In genomic region chr2:178934571-178934970, GRCh38 we compare ENCODE assay signal across 28 cellular contexts.
"Had no signal": no experiment of that assay in that cellular context is flagged by ENCODE, and none has a peak within 500 bp of the region (broad histone marks: within the 10 kb centered on the region; RNA-seq: fewer than 3 reads in every experiment).

No MANE protein-coding gene starts in this region.

- H3K4me1 ChIP-seq: Peyer's patch, SJSA1 had no signal

- H3K4me2 ChIP-seq: KMS-11, SK-N-SH had no signal

- H3K27me3 ChIP-seq: Peyer's patch, SJSA1 had no signal

- H3K4me3 ChIP-seq: Peyer's patch, SJSA1 had no signal

- DNase-seq: Karpas-422, MM.1S, MV-4-11, NCI-H1092, NCI-H1105, NCI-H1417 treated with DMSO at 0.1 percent for 48 hours, NCI-H1436 treated with DMSO at 0.1 percent for 48 hours, NCI-H1694 treated with DMSO at 0.1 percent for 48 hours, NCI-H187 treated with DMSO at 0.1 percent for 48 hours, NCI-H2029, NCI-H2081, NCI-H2171 treated with DMSO at 0.1 percent for 48 hours, NCI-H2227 treated with DMSO at 0.1 percent for 48 hours, NCI-H345, NCI-H446, NCI-H510A treated with DMSO at 0.1 percent for 48 hours, NCI-H524 treated with DMSO at 0.1 percent for 48 hours, NCI-H526 treated with DMSO at 0.1 percent for 48 hours, NCI-H774, Peyer's patch, Right ventricle myocardium superior, RPMI8226, SHP77 treated with DMSO at 0.1 percent for 48 hours, SK-N-SH, SW 1271, T-helper 1 cell had no signal

- H3K27ac ChIP-seq: KMS-11, Peyer's patch, SJSA1 had no signal

- H3K36me3 ChIP-seq: Peyer's patch, SJSA1 had no signal

- H3K9me3 ChIP-seq: SJSA1, SK-N-SH had no signal

- H3K9ac ChIP-seq: KMS-11, SK-N-SH had no signal
